ENCODE assay signal across 8 cellular contexts in the genomic region with DNA sequence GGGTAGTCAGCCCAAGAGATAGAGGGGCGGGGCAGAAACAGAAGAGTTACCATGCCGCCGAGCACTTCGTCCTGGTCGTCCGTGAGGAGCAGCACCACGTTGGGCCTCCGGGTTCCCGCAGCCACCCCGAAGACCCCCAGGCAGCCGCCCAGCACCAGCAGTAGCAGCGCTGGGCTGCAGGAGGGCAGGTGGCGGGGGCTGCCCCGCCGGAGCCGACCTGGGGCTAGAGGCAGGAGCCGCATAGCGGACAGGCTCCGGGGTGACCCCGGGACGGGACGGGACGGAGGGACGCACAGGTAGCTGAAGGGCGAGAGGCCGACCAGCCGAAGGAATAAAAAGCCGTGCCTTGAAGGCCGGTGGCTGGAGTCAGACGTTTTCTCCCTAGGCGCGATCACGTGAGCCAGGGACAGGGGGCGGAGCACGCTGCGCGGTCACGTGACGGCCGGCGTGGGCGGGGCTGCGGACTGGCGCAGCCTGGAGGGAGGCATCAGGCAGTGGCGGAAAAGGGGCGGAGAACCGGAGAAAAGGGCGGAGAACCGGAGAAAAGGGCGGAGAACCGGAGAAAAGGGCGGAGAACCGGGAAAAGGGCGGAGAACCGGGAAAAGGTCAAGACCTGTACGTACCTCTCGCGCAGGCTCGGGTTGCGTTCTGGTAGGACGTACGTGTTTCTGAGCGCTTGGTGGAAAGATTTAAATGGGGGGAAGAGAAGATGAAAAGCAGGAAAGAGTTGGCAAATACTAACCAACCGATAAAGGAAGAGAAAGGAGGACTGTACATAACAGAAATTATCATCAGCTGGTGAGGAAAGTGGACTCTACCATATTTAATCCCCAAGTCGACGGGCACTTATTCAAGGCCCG. TPM values are rescaled to one million over a fixed set of nuclear protein-coding genes. Genes with fewer than 3 reads are reported as not detected.
DNase-seq lines count a peak whose midpoint lies in the region; ATAC-seq and TF ChIP-seq lines count a peak whose summit lies in the region.

GNS (minus strand) TSS at position 372 of the 860 bp plus-strand sequence; CDS start at position 242, 130 bp downstream.

- TF ChIP-seq CTCF in GM13977 (IDR thresholded peaks at IDR 0.05; ENCODE audit: extremely low read depth, insufficient read depth, missing control alignments) (no peak), right atrium auricular region (IDR thresholded peaks at IDR 0.05) (no peak), uterus (IDR thresholded peaks at IDR 0.05) (peak in 2 of 4 experiments; percentile 5 to 19)

- H3K27me3 ChIP-seq in right atrium auricular region (no peaks in the 10 kb centered on the region), uterus (no peaks in the 10 kb centered on the region)

- in situ Hi-C loops in GM13977 (cut with MboI; ENCODE audit: low pct_unique_long_range_greater_than_20kb, low sequenced_read_pairs, unreplicated experiment): no loop called here

- intact Hi-C loops in uterus (cut with DNase I; ENCODE audit: low total_unique reads): no loop called here

- peak; percentile 80 for ATAC-seq in HG02885 (IDR thresholded peaks at IDR 0.05; ENCODE audit: poor library complexity, unreplicated experiment)

- TF ChIP-seq POLR2A in uterus (IDR thresholded peaks at IDR 0.05): peak; percentile 58 to 64

- peaks cover 0 to 23% of the 10 kb centered on the region in 2 donors for H3K4me1 ChIP-seq in right atrium auricular region
- no peaks in the 10 kb centered on the region for H3K4me1 ChIP-seq in uterus

- H3K27ac ChIP-seq in right atrium auricular region: peak within 1 kb of the TSS; percentile 92
- peak within 1 kb of the TSS; percentile 78 to 90 for H3K27ac ChIP-seq in uterus

- DNase-seq in GM13977 (ENCODE audit: low spot score) (peak; percentile 96), NCI-H187 (lab: John Stamatoyannopoulos, UW) (peak; percentile 89 to 94), T-helper 2 cell (peak; percentile 86 to 93 (median 89)), anterior cingulate cortex (lab: John Stamatoyannopoulos, UW) (peak; percentile 61 to 97 (median 92)), right atrium auricular region (ENCODE audit: low spot score) (peak; percentile 96), pulmonary artery endothelial cell (ENCODE audit: low read depth, low spot score) (peak; percentile 78), uterus (peak; percentile 96 to 99)

- no peaks in the 10 kb centered on the region for H3K36me3 ChIP-seq in right atrium auricular region
- H3K36me3 ChIP-seq in uterus: no peaks in the 10 kb centered on the region

- H3K4me3 ChIP-seq in right atrium auricular region (peak within 1 kb of the TSS; percentile 70 to 97), uterus (peak within 1 kb of the TSS; percentile 51 to 95)

- H3K9me3 ChIP-seq in right atrium auricular region: no peaks in the 10 kb centered on the region
- no peaks in the 10 kb centered on the region for H3K9me3 ChIP-seq in uterus

RNA-seq across cellular contexts. Expression of gene GNS, which starts in this region (rescaled TPM):
- 100 to 1,000 TPM in 1 of 2 donors, 10 to 100 TPM in 1; 76.5 to 106 TPM for total RNA-seq in right atrium auricular region
- total RNA-seq in pulmonary artery endothelial cell: 230 and 245 TPM in 2 replicates
- total RNA-seq in uterus: 100 to 1,000 TPM in 3 of 4 donors, 10 to 100 TPM in 1; 71.5 to 148 (median 116) TPM

Comparison
In these comparisons a context has a peak if more than half of its experiments do, and no peak if none do; other contexts are left out.
1. Peak in every context shown above with its lines: DNase-seq, ATAC-seq, H3K4me3 ChIP-seq and H3K27ac ChIP-seq.